In genomic region chr15:58046467-58046866, GRCh38 we compare ENCODE assay signal across 22 cellular contexts. TPM values are rescaled to one million over a fixed set of nuclear protein-coding genes. Genes with fewer than 3 reads are reported as not detected.
DNase-seq lines count a peak whose midpoint lies in the region; ATAC-seq, FAIRE-seq and TF ChIP-seq lines count a peak whose summit lies in the region.
"Had no signal": no experiment of that assay in that cellular context is flagged by ENCODE, and none has a peak within 500 bp of the region (broad histone marks: within the 10 kb centered on the region; RNA-seq: fewer than 3 reads in every experiment).

No MANE protein-coding gene starts in this region.

- peaks cover 35% of the 10 kb centered on the region for H3K4me1 Mint-ChIP-seq in nephron

- TF ChIP-seq RAD21 in K562 (CRISPR knock-in tag; conservative IDR thresholded peaks at IDR 0.05 in 1 of 2, IDR thresholded peaks at IDR 0.05 in 1 of 2), result no peak

- intact Hi-C loops in K562 (cut with micrococcal nuclease), result no loop called here

- WGBS in K562 (ENCODE audit: insufficient coverage, low coverage, missing lambda C conversion rate), result 71% methylated on average over 1 of the region's 1 CpG

- no peak overlapping the region for H2AFZ ChIP-seq in K562 (ENCODE audit: low read depth, low read length)
- H2AFZ ChIP-seq: GM23248 had no signal

- no peak overlapping the region for H3K4me3 ChIP-seq in K562
- H3K4me3 ChIP-seq: GM23248, SK-N-MC had no signal

- CTCF ChIA-PET in K562 (lab: Yijun Ruan, JAX; ENCODE audit: low intra/inter-chr PET ratio), result no interaction called here

- peak overlapping the region; percentile 35; the same call in 1 of the 3 replicates for H3K27ac ChIP-seq in K562 (ENCODE audit: extremely low read depth, low read depth, low read length)
- H3K27ac ChIP-seq: GM23248, SK-N-MC had no signal

- H3K9me3 Mint-ChIP-seq in nephron, result no peaks in the 10 kb centered on the region

- H3K36me3 ChIP-seq in K562 (ENCODE audit: control insufficient read depth, insufficient read depth, low read length), result peaks cover 49% of the 10 kb centered on the region; the same call in 1 of the 3 replicates

- H3K9me3 ChIP-seq in K562 (replicated peaks; ENCODE audit: control insufficient read depth, insufficient read depth, low read depth, low read length), result no peaks in the 10 kb centered on the region

- peaks cover 0 to 30% of the 10 kb centered on the region in 2 experiments; a peak in 2 of 5 replicates for H3K4me1 ChIP-seq in K562 (replicated peaks in 1 of 2; ENCODE audit: control insufficient read depth in 2 of 2, insufficient read depth in 2 of 2, low read length in 2 of 2)

- H3K79me2 ChIP-seq in K562 (ENCODE audit: control insufficient read depth, insufficient read depth, low read length), result peaks cover 99% of the 10 kb centered on the region

- peaks cover 30% of the 10 kb centered on the region for H3K36me3 Mint-ChIP-seq in nephron (ENCODE audit: low read depth)

- peak overlapping the region; percentile 5 to 70 (median 26) for H3K27ac Mint-ChIP-seq in nephron

- TF ChIP-seq EP300 in K562 (IDR thresholded peaks at IDR 0.05; ENCODE audit: low read length), result no peak

- peaks cover 17% of the 10 kb centered on the region for H3K27me3 Mint-ChIP-seq in nephron (ENCODE audit: low read depth)

- TF ChIP-seq CTCF in K562 (IDR thresholded peaks at IDR 0.05 in 2 of 3, conservative IDR thresholded peaks at IDR 0.05 in 1 of 3; ENCODE audit: insufficient read depth in 2 of 3, low read depth in 1 of 3, low read length in 3 of 3) (no peak), nephron (IDR thresholded peaks at IDR 0.05; ENCODE audit: unreplicated experiment in 3 of 3) (no peak)

- no peaks in the 10 kb centered on the region for H3K9me1 ChIP-seq in K562 (ENCODE audit: control insufficient read depth, insufficient read depth, low read length)

- no peak for ATAC-seq in K562
- no peak for ATAC-seq in HG03457 (IDR thresholded peaks at IDR 0.05; ENCODE audit: unreplicated experiment)
- no peak for ATAC-seq in GM21367 (IDR thresholded peaks at IDR 0.05; ENCODE audit: unreplicated experiment)
- ATAC-seq: HCT116, Panc1, Right ventricle myocardium inferior had no signal

- no peak for FAIRE-seq in K562 (lab: Jason Lieb, UNC)
- FAIRE-seq: A204.1, GM12891, GM18507 had no signal

- TF ChIP-seq POLR2A in K562 (conservative IDR thresholded peaks at IDR 0.05), result no peak

- no peak overlapping the region for H3K4me3 Mint-ChIP-seq in nephron

- POLR2A ChIA-PET in K562 (lab: Yijun Ruan, JAX), result interaction anchor here (0.6 to 1.2 kb wide), 2 partner anchors 115 to 313 kb away, joined by 3 to 5 read pairs; no protein-coding TSS in a partner anchor

- H3K9ac ChIP-seq in K562 (ENCODE audit: insufficient read depth in 1 of 2, low read depth in 2 of 2, low read length in 2 of 2), result no peak overlapping the region
- H3K9ac ChIP-seq: GM23248 had no signal

- no peaks in the 10 kb centered on the region for H4K20me1 ChIP-seq in K562 (replicated peaks; ENCODE audit: control insufficient read depth, insufficient read depth, low read length)

- in situ Hi-C loops in K562 (cut with MboI), result no loop called here

- no peak overlapping the region; the same call in 1 of the 2 replicates for H3K4me2 ChIP-seq in K562 (ENCODE audit: insufficient read depth, low read length)

- DNase-seq in SKM-1 (lab: John Stamatoyannopoulos, UW; ENCODE audit: unreplicated experiment), result peak; percentile 2
- no peak for DNase-seq in SKM-1 treated with dmso at 0.1 percent for 144 hours (lab: John Stamatoyannopoulos, UW; ENCODE audit: unreplicated experiment)
- no peak for DNase-seq in K562 (ENCODE audit: extremely low read depth in 1 of 4, low spot score in 3 of 4)
- DNase-seq in NCI-H1694 treated with DMSO at 0.1 percent for 48 hours (lab: John Stamatoyannopoulos, UW), result no peak
- DNase-seq: C1 segment of cervical spinal cord, DMS 273 treated with DMSO at 0.1 percent for 48 hours, GF-D8, GM23248, NCI-H1436, NCI-H2029 treated with DMSO at 0.1 percent for 48 hours, NCI-H510A treated with DMSO at 0.1 percent for 48 hours, NCI-H82 had no signal

- no TSS peak for BruUV-seq in K562 (replicated peaks; lab: Mats Ljungman, UMichigan)

- no peaks in the 10 kb centered on the region for H3K27me3 ChIP-seq in K562 (ENCODE audit: control insufficient read depth in 2 of 2, insufficient read depth in 2 of 2, low read length in 2 of 2)

TF ChIP-seq in K562, 482 proteins besides CTCF, POLR2A, EP300 and RAD21:
- TF ChIP-seq CEBPB (tag; IDR thresholded peaks at IDR 0.05) (peak; percentile 94), ZNF197 (CRISPR knock-in tag; IDR thresholded peaks at IDR 0.05; ENCODE audit: low read depth) (no peak), ZBTB5 (IDR thresholded peaks at IDR 0.05) (no peak), MTA3 (IDR thresholded peaks at IDR 0.05; ENCODE audit: borderline replicate concordance) (no peak), CEBPG (CRISPR knock-in tag; IDR thresholded peaks at IDR 0.05) (peak; percentile 70; the same call in 1 of the 2 replicates), CEBPG (tag; conservative IDR thresholded peaks at IDR 0.05 in 1 of 2, IDR thresholded peaks at IDR 0.05 in 1 of 2) (peak; percentile 78 to 92), FOXJ2 (tag; IDR thresholded peaks at IDR 0.05) (0 out of 2 replicates have a peak, but pooled peaks have one; percentile 25), HLTF (IDR thresholded peaks at IDR 0.05) (no peak)
TF ChIP-seq in K562: peak in this region for 3.

RNA-seq across cellular contexts. Expression of gene ALDH1A2, which starts 19.0 kb away (rescaled TPM):
- total RNA-seq in K562 (2011; cell fraction: chromatin; rRNA removed; ENCODE audit: low replicate concordance), result 198 and 216 TPM in 2 replicates
- 93.6 and 103 TPM in 2 replicates for total RNA-seq in K562 (2011; cell fraction: nucleolus; rRNA removed)
- total RNA-seq in K562 (2011; cell fraction: nucleoplasm; rRNA removed), result 137 and 198 TPM in 2 replicates
- total RNA-seq in K562 (2014; rRNA removed) (231 and 291 TPM in 2 replicates), K562 (2014; rRNA removed; fragmentation: Illumina TruSeq; extraction: Trizol) (333 and 354 TPM in 2 replicates), K562 (2015; rRNA removed; fragmentation: Illumina TruSeq; extraction: Trizol) (328 and 338 TPM in 2 replicates), K562 (2021) (393 and 398 TPM in 2 replicates)
- polyA plus RNA-seq in K562 (2011; rRNA removed) (357 and 368 TPM in 2 replicates), K562 (2014; fragmentation: Illumina TruSeq; extraction: Trizol) (310 and 328 TPM in 2 replicates), K562 (2014; fragmentation: Nextera tagmentation; extraction: Ambion mirVana) (100 to 1,000 TPM; 115 to 185 TPM), K562 (2014; rRNA removed) (347 and 404 TPM in 2 replicates)
- polyA plus RNA-seq in K562 (2011; cell fraction: cytosol; rRNA removed), result 230 and 238 TPM in 2 replicates
- 194 and 196 TPM in 2 replicates for polyA plus RNA-seq in K562 (2011; cell fraction: nucleus; rRNA removed)
- 303 and 340 TPM in 2 replicates for polyA plus RNA-seq in K562 (2012)
- 402 and 407 TPM in 2 replicates for polyA minus RNA-seq in K562 (2011; rRNA and poly(A)+ RNA removed)
- 228 and 368 TPM in 2 replicates for polyA minus RNA-seq in K562 (2011; cell fraction: cytosol; rRNA and poly(A)+ RNA removed)
- 133 and 189 TPM in 2 replicates for polyA minus RNA-seq in K562 (2011; cell fraction: nucleus; rRNA and poly(A)+ RNA removed)
